7 cellular contexts compared by ENCODE assay signal in genomic region chr7:101940830-101941229, GRCh38.
DNase-seq lines count a peak whose midpoint lies in the region; ATAC-seq and TF ChIP-seq lines count a peak whose summit lies in the region.

No MANE protein-coding gene starts in this region.

- peak overlapping the region; percentile 61 for H3K9ac ChIP-seq in iPS-18a (ENCODE audit: low read length)
- peak overlapping the region; percentile 17 to 47 for H3K9ac ChIP-seq in stomach smooth muscle (ENCODE audit: low read length in 2 of 2)

- peaks cover 46% of the 10 kb centered on the region for H3K4me1 ChIP-seq in iPS-18a (ENCODE audit: control insufficient read depth, low read depth, low read length)
- peaks cover 68% of the 10 kb centered on the region for H3K4me1 ChIP-seq in stomach smooth muscle (ENCODE audit: control insufficient read depth, insufficient read depth, low read length)

- ATAC-seq in GM18873 (IDR thresholded peaks at IDR 0.05; ENCODE audit: low FRiP score, unreplicated experiment) (no peak), GM18867 (IDR thresholded peaks at IDR 0.05; ENCODE audit: unreplicated experiment) (no peak)

- H3K9me3 ChIP-seq in iPS-18a (ENCODE audit: control insufficient read depth, low read depth, low read length) = no peaks in the 10 kb centered on the region
- H3K9me3 ChIP-seq in stomach smooth muscle (ENCODE audit: control insufficient read depth in 2 of 2, low read length in 2 of 2) = no peaks in the 10 kb centered on the region

- H3K36me3 ChIP-seq in iPS-18a (ENCODE audit: control insufficient read depth, low read depth, low read length) = no peaks in the 10 kb centered on the region
- H3K36me3 ChIP-seq in stomach smooth muscle (ENCODE audit: control insufficient read depth in 2 of 2, insufficient read depth in 2 of 2, low read length in 2 of 2) = no peaks in the 10 kb centered on the region

- no peak for TF ChIP-seq CTCF in LNCaP clone FGC (IDR thresholded peaks at IDR 0.05; ENCODE audit: control insufficient read depth, extremely low read depth, insufficient read depth)

- H3K4me3 ChIP-seq in LNCaP clone FGC (ENCODE audit: low read depth, low read length) (no peak overlapping the region), iPS-18a (ENCODE audit: low read length) (peak overlapping the region; percentile 14), stomach smooth muscle (ENCODE audit: low read length in 2 of 2) (peak overlapping the region in 1 of 2 donors; percentile 29)

- no peaks in the 10 kb centered on the region for H3K27me3 ChIP-seq in iPS-18a (ENCODE audit: control insufficient read depth, insufficient read depth, low read length)
- no peaks in the 10 kb centered on the region for H3K27me3 ChIP-seq in stomach smooth muscle (ENCODE audit: control insufficient read depth in 1 of 2, insufficient read depth in 2 of 2, low read length in 2 of 2)

- H3K27ac ChIP-seq in iPS-18a (ENCODE audit: low read length) (peak overlapping the region; percentile 81), stomach smooth muscle (ENCODE audit: low read length) (peak overlapping the region; percentile 86)

- peak; percentile 59 for DNase-seq in LNCaP clone FGC (ENCODE audit: low read depth)
- DNase-seq in RPMI8226 = peak; percentile 76
- no peak for DNase-seq in AG20443 (ENCODE audit: low spot score)
